In the genomic region with DNA sequence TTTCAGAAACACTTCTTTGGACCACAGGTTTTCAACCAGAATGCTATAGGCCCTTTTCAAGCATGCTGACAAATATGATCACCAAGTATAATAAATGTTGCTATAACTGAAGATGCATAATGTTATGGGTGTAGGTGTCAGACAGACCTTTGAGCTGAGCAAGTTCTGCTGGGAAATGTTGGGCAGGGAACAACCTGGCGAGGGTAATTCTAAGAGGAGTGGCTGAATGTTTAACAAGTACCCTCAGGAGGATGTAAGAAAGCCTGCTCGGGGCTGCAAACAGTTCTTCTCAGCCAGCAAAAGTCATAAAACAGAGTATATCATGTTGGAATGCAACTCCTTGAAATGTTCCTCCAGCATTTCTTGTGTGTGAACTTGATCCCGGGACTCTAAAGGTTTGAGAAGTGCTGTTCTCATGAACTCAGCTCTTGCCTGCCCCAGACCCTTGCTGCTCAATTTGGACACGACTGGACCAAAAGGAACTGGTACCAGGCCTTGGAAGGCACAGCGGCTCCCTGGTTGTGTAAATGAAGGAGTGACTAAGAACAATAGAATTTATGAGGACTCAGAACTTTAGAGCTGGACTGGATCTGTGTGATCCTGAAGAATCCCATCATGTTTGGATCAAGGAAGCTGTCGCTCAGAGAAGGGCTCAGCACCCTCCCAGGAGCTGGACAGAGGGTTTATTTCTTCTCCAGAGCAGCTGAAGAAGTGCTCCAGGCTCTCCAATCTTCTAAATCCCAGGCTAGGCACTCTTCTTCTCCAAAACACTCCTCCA, we compare ENCODE assay signal across 24 cellular contexts.
A peak's percentile ranks its signal among the peaks of the same experiment; 100 is the strongest.
DNase-seq lines count a peak whose midpoint lies in the region; ATAC-seq and TF ChIP-seq lines count a peak whose summit lies in the region.
"Had no signal": no experiment of that assay in that cellular context is flagged by ENCODE, and none has a peak within 500 bp of the region (broad histone marks: within the 10 kb centered on the region; RNA-seq: fewer than 3 reads in every experiment).

No MANE protein-coding gene starts in this region.

- WGBS in transverse colon (ENCODE audit: low coverage in 1 of 2), 2 donors, result 46 to 72% methylated on average over 3 to 6 of the region's 6 CpGs

- H3K9me3 ChIP-seq in PC-3 (ENCODE audit: low read length), result no peaks in the 10 kb centered on the region
- H3K9me3 ChIP-seq in colonic mucosa, result no peaks in the 10 kb centered on the region
- H3K9me3 ChIP-seq in mucosa of descending colon, result no peaks in the 10 kb centered on the region
- H3K9me3 ChIP-seq in transverse colon, result no peaks in the 10 kb centered on the region
- H3K9me3 ChIP-seq: HAP-1 had no signal

- peak; percentile 37 for DNase-seq in PC-3
- DNase-seq in colonic mucosa, result peak; percentile 65
- DNase-seq in mucosa of descending colon, result peak in 2 of 3 donors; percentile 32 to 61
- peak; percentile 62 for DNase-seq in transverse colon
- no peak for DNase-seq in activated T-helper 2 cell treated with anti-CD3 and anti-CD28 coated beads, Interferon-gamma antibody, Interleukin-2, Interleukin-4, amounts not matched to agents 10 μg/mL and 5 μg/mL and 100 μg/mL, durations not matched to agents 14 hours and 24 hours and 36 hours (ENCODE audit: low spot score)
- no peak for DNase-seq in anterior cingulate cortex (lab: John Stamatoyannopoulos, UW)
- DNase-seq in SHP77 treated with DMSO at 0.1 percent for 48 hours (lab: John Stamatoyannopoulos, UW), result no peak
- DNase-seq: DMS153, DND-41, HFFc6, KBM-7, MV-4-11, NCI-H1105 treated with DMSO at 0.1 percent for 48 hours, NCI-H146, NCI-H2029, NCI-H446, NCI-H524 treated with DMSO at 0.1 percent for 48 hours, NCI-H774, PC-9, SHP77 had no signal

- H3K27ac Mint-ChIP-seq in activated T-helper 2 cell treated with anti-CD3 and anti-CD28 coated beads, Interferon-gamma antibody, Interleukin-2, Interleukin-4, amounts not matched to agents 10 μg/mL and 5 μg/mL and 100 μg/mL, durations not matched to agents 14 hours and 24 hours and 36 hours, result no peak overlapping the region
- H3K27ac Mint-ChIP-seq: HFFc6 had no signal

- H3K4me1 Mint-ChIP-seq in activated T-helper 2 cell treated with anti-CD3 and anti-CD28 coated beads, Interferon-gamma antibody, Interleukin-2, Interleukin-4, amounts not matched to agents 10 μg/mL and 5 μg/mL and 100 μg/mL, durations not matched to agents 14 hours and 24 hours and 36 hours (ENCODE audit: low read depth), result peaks cover 21% of the 10 kb centered on the region

- ATAC-seq in PC-3 (peak; percentile 10; the same call in 1 of the 2 replicates), mucosa of descending colon (peak; percentile 98)
- ATAC-seq: GM23338 had no signal

- no peak overlapping the region for H3K27ac ChIP-seq in PC-3 (ENCODE audit: low read length)
- H3K27ac ChIP-seq in colonic mucosa, result peak overlapping the region; percentile 39
- peak overlapping the region; percentile 36 to 61 (median 50) for H3K27ac ChIP-seq in transverse colon
- H3K27ac ChIP-seq: PC-9, RWPE1, SK-N-MC had no signal

- no peaks in the 10 kb centered on the region for H3K9me2 ChIP-seq in PC-3 (replicated peaks; ENCODE audit: low read length)

- no peak overlapping the region for H3K4me2 ChIP-seq in PC-3 (ENCODE audit: low read length)
- H3K4me2 ChIP-seq: GM23338, PC-9 had no signal

- no peaks in the 10 kb centered on the region for H3K79me2 ChIP-seq in PC-3 (ENCODE audit: low read length)

- in situ Hi-C loops in transverse colon (cut with MboI; ENCODE audit: low pct_ligation_motif_present in 1 of 4, low pct_unique_long_range_greater_than_20kb in 1 of 4, low sequenced_read_pairs in 3 of 4), result no loop called here

- POLR2A ChIA-PET in PC-3 (lab: Charles Lee; ENCODE audit: unreplicated experiment), result interaction anchor here (0.6 kb wide), 1 partner anchor 680 kb away, joined by 4 read pairs; no protein-coding TSS in a partner anchor

- H3F3A ChIP-seq in PC-3 (ENCODE audit: low read length, unreplicated experiment), result peaks cover 11% of the 10 kb centered on the region

- H4K20me1 ChIP-seq in PC-3 (ENCODE audit: low read length), result no peaks in the 10 kb centered on the region

- CTCF ChIA-PET in PC-3 (lab: Charles Lee), result no interaction called here

- no peak overlapping the region for H2AFZ ChIP-seq in PC-3 (ENCODE audit: low read length)
- H2AFZ ChIP-seq: GM23338, PC-9 had no signal

- H3K4me1 ChIP-seq in PC-3 (ENCODE audit: insufficient read depth, low read length), result peaks cover 40% of the 10 kb centered on the region
- H3K4me1 ChIP-seq in colonic mucosa, result peaks cover 13% of the 10 kb centered on the region
- peaks cover 7% of the 10 kb centered on the region for H3K4me1 ChIP-seq in mucosa of descending colon (ENCODE audit: low read depth)
- H3K4me1 ChIP-seq in transverse colon, result peaks cover 0 to 19% (median 6%) of the 10 kb centered on the region in 4 donors
- H3K4me1 ChIP-seq: HAP-1 had no signal

- intact Hi-C loops in PC-3 (cut with micrococcal nuclease) (no loop called here), colonic mucosa (cut with DNase I) (no loop called here), mucosa of descending colon (cut with DNase I, micrococcal nuclease) (no loop called here), transverse colon (cut with DNase I; ENCODE audit: low total_unique reads) (no loop called here)
- intact Hi-C loops in activated T-helper 2 cell treated with anti-CD3 and anti-CD28 coated beads, Interferon-gamma antibody, Interleukin-2, Interleukin-4, amounts not matched to agents 10 μg/mL and 5 μg/mL and 100 μg/mL, durations not matched to agents 14 hours and 24 hours and 36 hours (cut with micrococcal nuclease), result no loop called here

- H3K36me3 Mint-ChIP-seq in activated T-helper 2 cell treated with anti-CD3 and anti-CD28 coated beads, Interferon-gamma antibody, Interleukin-2, Interleukin-4, amounts not matched to agents 10 μg/mL and 5 μg/mL and 100 μg/mL, durations not matched to agents 14 hours and 24 hours and 36 hours (ENCODE audit: low read depth), result no peaks in the 10 kb centered on the region

- no peak overlapping the region for H3K9ac ChIP-seq in PC-3 (ENCODE audit: low read length)
- H3K9ac ChIP-seq in colonic mucosa (ENCODE audit: low read depth in 2 of 2, low read length in 2 of 2), result no peak overlapping the region

- H3K36me3 ChIP-seq in PC-3 (ENCODE audit: low read depth, low read length), result no peaks in the 10 kb centered on the region
- H3K36me3 ChIP-seq in colonic mucosa, result no peaks in the 10 kb centered on the region
- no peaks in the 10 kb centered on the region for H3K36me3 ChIP-seq in mucosa of descending colon (ENCODE audit: low read depth)
- H3K36me3 ChIP-seq in transverse colon, result no peaks in the 10 kb centered on the region
- H3K36me3 ChIP-seq: HAP-1 had no signal

- H3K27me3 ChIP-seq in PC-3 (ENCODE audit: low read length), result no peaks in the 10 kb centered on the region
- H3K27me3 ChIP-seq in colonic mucosa, result no peaks in the 10 kb centered on the region
- H3K27me3 ChIP-seq in transverse colon, result no peaks in the 10 kb centered on the region

- H3K27me3 Mint-ChIP-seq in activated T-helper 2 cell treated with anti-CD3 and anti-CD28 coated beads, Interferon-gamma antibody, Interleukin-2, Interleukin-4, amounts not matched to agents 10 μg/mL and 5 μg/mL and 100 μg/mL, durations not matched to agents 14 hours and 24 hours and 36 hours (ENCODE audit: low read depth), result no peaks in the 10 kb centered on the region

- no peak overlapping the region for H3K4me3 Mint-ChIP-seq in activated T-helper 2 cell treated with anti-CD3 and anti-CD28 coated beads, Interferon-gamma antibody, Interleukin-2, Interleukin-4, amounts not matched to agents 10 μg/mL and 5 μg/mL and 100 μg/mL, durations not matched to agents 14 hours and 24 hours and 36 hours (ENCODE audit: low read depth)
- H3K4me3 Mint-ChIP-seq: GM23338, HFFc6 had no signal

- TF ChIP-seq POLR2A in transverse colon (IDR thresholded peaks at IDR 0.05), result no peak

- no peak for TF ChIP-seq CTCF in PC-3 (conservative IDR thresholded peaks at IDR 0.05; ENCODE audit: low read depth, low read length)
- TF ChIP-seq CTCF in colonic mucosa (IDR thresholded peaks at IDR 0.05), result no peak
- TF ChIP-seq CTCF in mucosa of descending colon (IDR thresholded peaks at IDR 0.05), result no peak
- TF ChIP-seq CTCF in transverse colon (IDR thresholded peaks at IDR 0.05), result no peak

- H3K9me3 Mint-ChIP-seq in activated T-helper 2 cell treated with anti-CD3 and anti-CD28 coated beads, Interferon-gamma antibody, Interleukin-2, Interleukin-4, amounts not matched to agents 10 μg/mL and 5 μg/mL and 100 μg/mL, durations not matched to agents 14 hours and 24 hours and 36 hours, result no peaks in the 10 kb centered on the region
- H3K9me3 Mint-ChIP-seq: GM23338, HFFc6 had no signal

- H3K4me3 ChIP-seq in PC-3 (ENCODE audit: low read length) (no peak overlapping the region), colonic mucosa (no peak overlapping the region), mucosa of descending colon (no peak overlapping the region), transverse colon (no peak overlapping the region)
- H3K4me3 ChIP-seq: GM23338, HAP-1, PC-9, SK-N-MC had no signal

- BruUV-seq in PC-3 (replicated peaks; lab: Mats Ljungman, UMichigan), result no TSS peak

- no peak for TF ChIP-seq EP300 in transverse colon (IDR thresholded peaks at IDR 0.05; ENCODE audit: low read depth)

Comparison
In these comparisons a context has a peak if more than half of its experiments do, and no peak if none do; other contexts are left out.
1. DNase-seq: peak in PC-3 (single experiment), colonic mucosa (single experiment), mucosa of descending colon (2 of 3) and transverse colon (single experiment); none in activated T-helper 2 cell treated with anti-CD3 and anti-CD28 coated beads, Interferon-gamma antibody, Interleukin-2, Interleukin-4, amounts not matched to agents 10 μg/mL and 5 μg/mL and 100 μg/mL, durations not matched to agents 14 hours and 24 hours and 36 hours (single experiment), anterior cingulate cortex (0 of 58) and SHP77 treated with DMSO at 0.1 percent for 48 hours (single experiment).